Comparison of ENCODE assay signal across 8 cellular contexts in genomic region chr7:98283887-98284222, GRCh38. TPM values are rescaled to one million over a fixed set of nuclear protein-coding genes. Genes with fewer than 3 reads are reported as not detected.
A peak's percentile ranks its signal among the peaks of the same experiment; 100 is the strongest.
DNase-seq lines count a peak whose midpoint lies in the region; ATAC-seq and TF ChIP-seq lines count a peak whose summit lies in the region.

No MANE protein-coding gene starts in this region.

- in situ Hi-C loops in astrocyte of the cerebellum (cut with HindIII; ENCODE audit: low sequenced_read_pairs): no loop called here

- H3K4me1 ChIP-seq in left lung: peaks cover 41 to 68% of the 10 kb centered on the region in 2 donors

- H3K27ac ChIP-seq in left lung: peak overlapping the region; percentile 95 to 97
- H3K27ac ChIP-seq in skin epidermis: peak overlapping the region; percentile 15 to 99 (median 97)

- no peaks in the 10 kb centered on the region for H3K9me3 ChIP-seq in left lung

- TF ChIP-seq CTCF in astrocyte of the cerebellum (IDR thresholded peaks at IDR 0.05; ENCODE audit: low read depth, low read length, missing control alignments): no peak
- no peak for TF ChIP-seq CTCF in left lung (IDR thresholded peaks at IDR 0.05)

- DNase-seq in H7 (peak; percentile 42), astrocyte of the cerebellum (ENCODE audit: low read depth) (no peak), left lung (no peak), DMS 273 (lab: John Stamatoyannopoulos, UW; ENCODE audit: unreplicated experiment) (no peak), T-helper 2 cell (no peak)

- no peak overlapping the region for H3K4me3 ChIP-seq in H7 (ENCODE audit: insufficient read depth, low read depth, low read length)
- peak overlapping the region; percentile 93 for H3K4me3 ChIP-seq in astrocyte of the cerebellum (ENCODE audit: low read depth, low read length)
- H3K4me3 ChIP-seq in left lung: peak overlapping the region; percentile 79
- peak overlapping the region; percentile 71 to 98 (median 91) for H3K4me3 ChIP-seq in skin epidermis

- intact Hi-C loops in left lung (cut with DNase I): no loop called here

- H3K36me3 ChIP-seq in H7 (replicated peaks; ENCODE audit: control insufficient read depth, insufficient read depth, low read length) (no peaks in the 10 kb centered on the region), left lung (peaks cover 0 to 64% of the 10 kb centered on the region in 2 donors)

- peak; percentile 0 for ATAC-seq in left lung
- no peak for ATAC-seq in HG03135 (IDR thresholded peaks at IDR 0.05; ENCODE audit: unreplicated experiment)
- no peak for ATAC-seq in GM18870 (IDR thresholded peaks at IDR 0.05; ENCODE audit: unreplicated experiment)

- H3K27me3 ChIP-seq in H7 (ENCODE audit: control insufficient read depth, insufficient read depth, low read length): no peaks in the 10 kb centered on the region; the same call in 1 of the 2 replicates
- H3K27me3 ChIP-seq in left lung: no peaks in the 10 kb centered on the region

RNA-seq across cellular contexts. Expression of gene BRI3, which starts 2.4 kb away (rescaled TPM):
- total RNA-seq in H7 (2014; rRNA removed; shearing (Covaris generic)): 32.8 and 41.7 TPM in 2 replicates
- 100 to 1,000 TPM; 448 to 505 TPM for total RNA-seq in left lung

RNA-seq across cellular contexts. Expression of gene TECPR1, which starts 31.8 kb away (rescaled TPM):
- total RNA-seq in H7 (2014; rRNA removed; shearing (Covaris generic)): 12.7 and 13.7 TPM in 2 replicates
- 10 to 100 TPM; 40.0 to 67.4 TPM for total RNA-seq in left lung

Comparison
In these comparisons a context has a peak if more than half of its experiments do, and no peak if none do; other contexts are left out.
1. RNA of gene BRI3, which starts 2.4 kb away (total RNA-seq): 448 to 505 TPM in left lung; 32.8 to 41.7 TPM in H7; every median in the first group is over 10 times any median in the second.